Comparison of ENCODE assay signal across 1 cellular context in the genomic region with DNA sequence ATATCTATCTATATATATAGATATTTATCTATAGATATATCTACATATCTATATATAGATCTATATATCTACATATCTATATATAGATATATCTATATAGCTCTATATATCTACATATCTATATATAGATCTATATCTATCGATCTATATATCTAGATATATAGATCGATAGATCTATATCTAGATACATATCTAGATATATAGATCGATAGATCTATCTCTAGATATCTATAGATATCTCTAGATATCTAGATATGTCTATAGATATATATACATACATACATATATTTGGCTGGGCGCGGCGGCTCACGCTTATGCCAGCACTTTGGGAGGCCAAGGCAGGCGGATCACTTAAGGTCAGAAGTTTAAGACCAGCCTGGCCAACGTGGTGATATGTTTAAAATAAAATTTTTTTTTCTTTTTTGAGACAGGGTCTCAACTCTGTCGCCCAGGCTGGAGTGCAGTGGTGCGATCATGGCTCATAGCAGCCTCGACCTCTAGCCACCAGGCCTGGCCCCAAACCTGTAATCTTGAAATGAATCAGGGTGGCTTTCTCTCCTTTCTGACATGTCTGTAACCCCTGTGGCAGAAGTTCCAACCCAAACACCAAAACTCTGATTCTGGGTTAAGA.
TF ChIP-seq lines count a peak whose summit lies in the region.

No MANE protein-coding gene starts in this region.

TF ChIP-seq in K562, 482 proteins besides CTCF, POLR2A, EP300 and RAD21 (continued from another document):
- TF ChIP-seq, protein P1, sequence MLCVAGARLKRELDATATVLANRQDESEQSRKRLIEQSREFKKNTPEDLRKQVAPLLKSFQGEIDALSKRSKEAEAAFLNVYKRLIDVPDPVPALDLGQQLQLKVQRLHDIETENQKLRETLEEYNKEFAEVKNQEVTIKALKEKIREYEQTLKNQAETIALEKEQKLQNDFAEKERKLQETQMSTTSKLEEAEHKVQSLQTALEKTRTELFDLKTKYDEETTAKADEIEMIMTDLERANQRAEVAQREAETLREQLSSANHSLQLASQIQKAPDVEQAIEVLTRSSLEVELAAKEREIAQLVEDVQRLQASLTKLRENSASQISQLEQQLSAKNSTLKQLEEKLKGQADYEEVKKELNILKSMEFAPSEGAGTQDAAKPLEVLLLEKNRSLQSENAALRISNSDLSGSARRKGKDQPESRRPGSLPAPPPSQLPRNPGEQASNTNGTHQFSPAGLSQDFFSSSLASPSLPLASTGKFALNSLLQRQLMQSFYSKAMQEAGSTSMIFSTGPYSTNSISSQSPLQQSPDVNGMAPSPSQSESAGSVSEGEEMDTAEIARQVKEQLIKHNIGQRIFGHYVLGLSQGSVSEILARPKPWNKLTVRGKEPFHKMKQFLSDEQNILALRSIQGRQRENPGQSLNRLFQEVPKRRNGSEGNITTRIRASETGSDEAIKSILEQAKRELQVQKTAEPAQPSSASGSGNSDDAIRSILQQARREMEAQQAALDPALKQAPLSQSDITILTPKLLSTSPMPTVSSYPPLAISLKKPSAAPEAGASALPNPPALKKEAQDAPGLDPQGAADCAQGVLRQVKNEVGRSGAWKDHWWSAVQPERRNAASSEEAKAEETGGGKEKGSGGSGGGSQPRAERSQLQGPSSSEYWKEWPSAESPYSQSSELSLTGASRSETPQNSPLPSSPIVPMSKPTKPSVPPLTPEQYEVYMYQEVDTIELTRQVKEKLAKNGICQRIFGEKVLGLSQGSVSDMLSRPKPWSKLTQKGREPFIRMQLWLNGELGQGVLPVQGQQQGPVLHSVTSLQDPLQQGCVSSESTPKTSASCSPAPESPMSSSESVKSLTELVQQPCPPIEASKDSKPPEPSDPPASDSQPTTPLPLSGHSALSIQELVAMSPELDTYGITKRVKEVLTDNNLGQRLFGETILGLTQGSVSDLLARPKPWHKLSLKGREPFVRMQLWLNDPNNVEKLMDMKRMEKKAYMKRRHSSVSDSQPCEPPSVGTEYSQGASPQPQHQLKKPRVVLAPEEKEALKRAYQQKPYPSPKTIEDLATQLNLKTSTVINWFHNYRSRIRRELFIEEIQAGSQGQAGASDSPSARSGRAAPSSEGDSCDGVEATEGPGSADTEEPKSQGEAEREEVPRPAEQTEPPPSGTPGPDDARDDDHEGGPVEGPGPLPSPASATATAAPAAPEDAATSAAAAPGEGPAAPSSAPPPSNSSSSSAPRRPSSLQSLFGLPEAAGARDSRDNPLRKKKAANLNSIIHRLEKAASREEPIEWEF (CRISPR knock-in tag; IDR thresholded peaks at IDR 0.05) = peak; percentile 98
